Comparison of ENCODE assay signal across 25 cellular contexts in the genomic region with DNA sequence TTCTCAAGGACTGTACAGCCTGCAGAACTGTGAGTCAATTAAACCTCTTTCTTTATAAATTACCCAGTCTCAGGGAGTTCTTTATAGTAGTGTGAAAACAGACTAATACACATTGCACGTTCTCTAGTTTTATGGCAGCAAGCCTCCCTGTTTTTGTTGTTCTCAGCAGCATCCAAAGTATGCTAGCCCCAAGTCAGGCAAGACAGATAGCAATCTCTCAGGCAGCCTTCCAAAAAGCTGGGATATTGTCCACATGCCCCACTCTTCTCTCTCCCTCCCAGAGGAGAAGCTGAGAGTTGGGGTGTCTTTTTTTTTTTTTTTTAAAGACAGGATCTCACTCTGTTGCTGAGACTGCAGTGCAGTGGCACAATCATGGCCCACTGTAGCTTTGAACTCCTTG.
"Had no signal": no experiment of that assay in that cellular context is flagged by ENCODE, and none has a peak within 500 bp of the region (broad histone marks: within the 10 kb centered on the region; RNA-seq: fewer than 3 reads in every experiment).

No MANE protein-coding gene starts in this region.

- H3K36me3 ChIP-seq: prostate gland, suprapubic skin, thoracic aorta, uterus had no signal

- H3K9me3 ChIP-seq: left lung, pancreas, prostate gland, suprapubic skin, thoracic aorta, uterus had no signal

- DNase-seq: hypothalamus; immature natural killer cell; kidney; left colon; left lung; midbrain; mucosa of descending colon; naive thymus-derived CD4-positive, alpha-beta T cell; pancreas; posterior cingulate gyrus; retina; right cardiac atrium; stimulated activated CD4-positive, alpha-beta T cell treated with anti-CD3 and anti-CD28 coated beads, Interleukin-12 subunit alpha, Interleukin-12 subunit beta, amount 100 ng/mL, for 4 hours; stimulated activated CD4-positive, alpha-beta T cell treated with anti-CD3 and anti-CD28 coated beads, Interleukin-15, amount 100 ng/mL, for 24 hours; stimulated activated CD4-positive, alpha-beta T cell treated with anti-CD3 and anti-CD28 coated beads, Interleukin-2, amount 100 ng/mL, for 24 hours; stimulated activated CD4-positive, alpha-beta T cell treated with anti-CD3 and anti-CD28 coated beads, Interleukin-4, amount 100 ng/mL, for 1 hour; stimulated activated naive B cell treated with anti-CD40 and anti-IgM and Interleukin-4, amounts not matched to agents 10 μg/mL and 1 μg/mL and 100 μg/mL, for 72 hours; tibial artery; trophoblast cell; uterus had no signal

- H3K27ac ChIP-seq: left lung, pancreas, prostate gland, skin epidermis, suprapubic skin, thoracic aorta, tibial artery, uterus had no signal

- H3K27me3 ChIP-seq: left lung, pancreas, suprapubic skin, tibial artery, uterus had no signal

- H3K4me1 ChIP-seq: left lung, pancreas, prostate gland, suprapubic skin, tibial artery, uterus had no signal

- H3K4me3 ChIP-seq: left lung, lung, mucosa of descending colon, pancreas, prostate gland, skin epidermis, suprapubic skin, thoracic aorta, tibial artery, uterus had no signal
